8 cellular contexts compared by ENCODE assay signal in genomic region chr20:51456511-51457280, GRCh38.
DNase-seq lines count a peak whose midpoint lies in the region; ATAC-seq and TF ChIP-seq lines count a peak whose summit lies in the region.

No MANE protein-coding gene starts in this region.

- no peak overlapping the region for H2AFZ ChIP-seq in hepatocyte

- H3K9me3 ChIP-seq in hepatocyte (ENCODE audit: low read depth): no peaks in the 10 kb centered on the region

- H3K79me2 ChIP-seq in hepatocyte: no peaks in the 10 kb centered on the region

- peak overlapping the region; percentile 41 for H3K4me2 ChIP-seq in hepatocyte

- in situ Hi-C loops in astrocyte of the spinal cord (cut with HindIII; ENCODE audit: low sequenced_read_pairs): no loop called here

- H3K27me3 ChIP-seq in hepatocyte: no peaks in the 10 kb centered on the region

- DNase-seq in GM04503 (ENCODE audit: low read depth): peak; percentile 72
- peak; percentile 96 for DNase-seq in NCI-H226
- DNase-seq in astrocyte of the spinal cord (ENCODE audit: low read depth, low spot score): peak; percentile 98
- peak; percentile 93 for DNase-seq in hepatocyte (ENCODE audit: low spot score)
- peak; percentile 93 for DNase-seq in renal cortical epithelial cell (ENCODE audit: low read depth)

- H3K27ac ChIP-seq in hepatocyte: peak overlapping the region; percentile 69

- ATAC-seq in GM18861 (IDR thresholded peaks at IDR 0.05; ENCODE audit: unreplicated experiment) (no peak), HG02885 (IDR thresholded peaks at IDR 0.05; ENCODE audit: poor library complexity, unreplicated experiment) (no peak), HG03280 (IDR thresholded peaks at IDR 0.05; ENCODE audit: unreplicated experiment) (no peak)

- no peak overlapping the region for H3K4me3 ChIP-seq in astrocyte of the spinal cord (ENCODE audit: low read depth, low read length)
- H3K4me3 ChIP-seq in hepatocyte: no peak overlapping the region

- no peaks in the 10 kb centered on the region for H3K36me3 ChIP-seq in hepatocyte (replicated peaks; ENCODE audit: insufficient read depth, low read depth)

- TF ChIP-seq CTCF in astrocyte of the spinal cord (IDR thresholded peaks at IDR 0.05; ENCODE audit: low read depth, low read length) (no peak), hepatocyte (IDR thresholded peaks at IDR 0.05; ENCODE audit: poor library complexity) (no peak)

- no peaks in the 10 kb centered on the region for H3K9me2 ChIP-seq in hepatocyte (replicated peaks; ENCODE audit: insufficient read depth)

- 51% methylated on average over 16 of the region's 16 CpGs for WGBS in hepatocyte (ENCODE audit: low lambda C conversion rate, missing lambda C conversion rate)

- no peaks in the 10 kb centered on the region for H4K20me1 ChIP-seq in hepatocyte (ENCODE audit: insufficient read depth, poor library complexity, severe bottlenecking)

- H3K4me1 ChIP-seq in hepatocyte (ENCODE audit: insufficient read depth): peaks cover 10% of the 10 kb centered on the region
